Comparison of ENCODE assay signal across 8 cellular contexts in genomic region chr17:29807520-29808361, GRCh38.
A peak's percentile ranks its signal among the peaks of the same experiment; 100 is the strongest.
DNase-seq lines count a peak whose midpoint lies in the region; ATAC-seq and TF ChIP-seq lines count a peak whose summit lies in the region.

No MANE protein-coding gene starts in this region.

- no peaks in the 10 kb centered on the region for H3K9me3 ChIP-seq in AG04450 (ENCODE audit: control insufficient read depth, insufficient read depth, low read length)

- peak overlapping the region; percentile 54 for H3K27ac ChIP-seq in AG04450 (ENCODE audit: low read depth, low read length)

- no peak overlapping the region for H3K27ac Mint-ChIP-seq in activated CD4-positive, alpha-beta memory T cell treated with anti-CD3 and anti-CD28 coated beads, Interleukin-2, amount 10 ng/mL, durations not matched to agents 7 days and 5 days

- peak; percentile 74 for TF ChIP-seq CTCF in AG04450 (IDR thresholded peaks at IDR 0.05; ENCODE audit: low read depth, low read length)

- CTCF ChIA-PET in AG04450 (lab: Charles Lee), result interaction anchor here (0.5 to 11.4 kb wide), 60 partner anchors 8 to 691 kb away, joined by 3 to 331 read pairs (median 5); partner anchors contain the start of gene SSH2
- CTCF ChIA-PET in activated CD4-positive, alpha-beta memory T cell treated with anti-CD3 and anti-CD28 coated beads, Interleukin-2, amount 10 ng/mL, durations not matched to agents 7 days and 5 days (lab: Charles Lee), result interaction anchor here (0.7 to 11.1 kb wide), 36 partner anchors 12 to 1187 kb away, joined by 3 to 283 read pairs (median 5); partner anchors contain the start of gene SSH2

- no peaks in the 10 kb centered on the region for H3K27me3 Mint-ChIP-seq in activated CD4-positive, alpha-beta memory T cell treated with anti-CD3 and anti-CD28 coated beads, Interleukin-2, amount 10 ng/mL, durations not matched to agents 7 days and 5 days

- peak; percentile 42 for DNase-seq in AG04450 (ENCODE audit: low read depth, low spot score)
- peak; percentile 33 for DNase-seq in GM19240 (ENCODE audit: insufficient read length, low spot score)
- DNase-seq in NCI-H774 (lab: John Stamatoyannopoulos, UW), result peak; percentile 53
- DNase-seq in activated CD4-positive, alpha-beta memory T cell treated with anti-CD3 and anti-CD28 coated beads, Interleukin-2, amount 10 ng/mL, durations not matched to agents 7 days and 5 days, result peak; percentile 72
- DNase-seq in effector CD4-positive, alpha-beta T cell, result peak; percentile 70
- peak; percentile 88 for DNase-seq in medulla oblongata (ENCODE audit: extremely low spot score)
- DNase-seq in stimulated activated CD8-positive, alpha-beta memory T cell treated with anti-CD3 and anti-CD28 coated beads, Interleukin-15, amount 100 ng/mL, for 1 hour (ENCODE audit: low read depth), result peak; percentile 59

- H3K4me3 Mint-ChIP-seq in activated CD4-positive, alpha-beta memory T cell treated with anti-CD3 and anti-CD28 coated beads, Interleukin-2, amount 10 ng/mL, durations not matched to agents 7 days and 5 days, result no peak overlapping the region

- H3K36me3 Mint-ChIP-seq in activated CD4-positive, alpha-beta memory T cell treated with anti-CD3 and anti-CD28 coated beads, Interleukin-2, amount 10 ng/mL, durations not matched to agents 7 days and 5 days (ENCODE audit: low read depth), result no peaks in the 10 kb centered on the region

- H3K4me3 ChIP-seq in AG04450 (ENCODE audit: low read depth, low read length), result no peak overlapping the region

- no peak for ATAC-seq in GM19324 (IDR thresholded peaks at IDR 0.05; ENCODE audit: low FRiP score, unreplicated experiment)

- POLR2A ChIA-PET in AG04450 (lab: Yijun Ruan, JAX), result interaction anchor here (0.7 to 2.1 kb wide), 3 partner anchors 47 to 123 kb away, joined by 6 to 27 read pairs (median 8); partner anchors contain the start of gene SSH2
- POLR2A ChIA-PET in activated CD4-positive, alpha-beta memory T cell treated with anti-CD3 and anti-CD28 coated beads, Interleukin-2, amount 10 ng/mL, durations not matched to agents 7 days and 5 days (lab: Charles Lee), result interaction anchor here (1.3 to 1.4 kb wide), 2 partner anchors 120 to 123 kb away, joined by 4 to 21 read pairs; partner anchors contain the start of gene SSH2

- H3K9me3 Mint-ChIP-seq in activated CD4-positive, alpha-beta memory T cell treated with anti-CD3 and anti-CD28 coated beads, Interleukin-2, amount 10 ng/mL, durations not matched to agents 7 days and 5 days, result no peaks in the 10 kb centered on the region

- H3K4me1 Mint-ChIP-seq in activated CD4-positive, alpha-beta memory T cell treated with anti-CD3 and anti-CD28 coated beads, Interleukin-2, amount 10 ng/mL, durations not matched to agents 7 days and 5 days, result peaks cover 19% of the 10 kb centered on the region

- H3K27me3 ChIP-seq in AG04450 (ENCODE audit: control insufficient read depth, insufficient read depth, low read length), result no peaks in the 10 kb centered on the region

Comparison
In these comparisons a context has a peak if more than half of its experiments do, and no peak if none do; other contexts are left out.
1. DNase-seq: peak in every context shown above with its lines; median percentile 88 in medulla oblongata; 72 in activated CD4-positive, alpha-beta memory T cell treated with anti-CD3 and anti-CD28 coated beads, Interleukin-2, amount 10 ng/mL, durations not matched to agents 7 days and 5 days; 70 in effector CD4-positive, alpha-beta T cell; 59 in stimulated activated CD8-positive, alpha-beta memory T cell treated with anti-CD3 and anti-CD28 coated beads, Interleukin-15, amount 100 ng/mL, for 1 hour; 53 in NCI-H774; 42 in AG04450; 33 in GM19240.